In the genomic region with DNA sequence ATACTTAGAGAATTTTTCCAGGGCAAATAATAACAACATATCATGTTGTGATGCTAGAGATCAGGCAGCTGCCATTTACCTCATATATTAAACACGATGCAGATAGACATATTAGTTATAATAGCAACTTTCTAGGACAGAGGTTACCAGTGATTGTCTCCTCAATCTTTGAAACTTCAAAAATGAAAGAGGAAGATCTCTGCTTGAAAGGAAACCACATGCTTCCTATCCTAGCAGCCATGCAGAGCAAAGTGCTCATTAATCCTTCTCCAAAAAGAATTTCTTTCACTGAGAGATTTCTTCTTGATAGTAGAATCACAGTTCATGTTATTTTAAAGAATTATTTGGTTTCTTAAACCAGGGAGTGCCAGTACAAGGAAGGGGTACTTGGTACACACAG, we compare ENCODE assay signal across 17 cellular contexts.
DNase-seq lines count a peak whose midpoint lies in the region; ATAC-seq and TF ChIP-seq lines count a peak whose summit lies in the region.
"Had no signal": no experiment of that assay in that cellular context is flagged by ENCODE, and none has a peak within 500 bp of the region (broad histone marks: within the 10 kb centered on the region; RNA-seq: fewer than 3 reads in every experiment).

No MANE protein-coding gene starts in this region.

- TF ChIP-seq CTCF in OCI-LY3 (IDR thresholded peaks at IDR 0.05; ENCODE audit: low read depth, low read length), result no peak
- TF ChIP-seq CTCF in dorsolateral prefrontal cortex (IDR thresholded peaks at IDR 0.05 in 54 of 56, conservative IDR thresholded peaks at IDR 0.05 in 2 of 56; ENCODE audit: low read depth in 1 of 56, partially characterized antibody in 56 of 56), result no peak

- no peaks in the 10 kb centered on the region for H4K20me1 ChIP-seq in BLaER1
- no peaks in the 10 kb centered on the region for H4K20me1 ChIP-seq in OCI-LY3 (ENCODE audit: insufficient read depth, low read length)

- no peaks in the 10 kb centered on the region for H3K27me3 ChIP-seq in BLaER1
- H3K27me3 ChIP-seq in OCI-LY3 (ENCODE audit: low read depth, low read length), result no peaks in the 10 kb centered on the region
- no peaks in the 10 kb centered on the region for H3K27me3 ChIP-seq in dorsolateral prefrontal cortex

- no peak overlapping the region for H3K27ac ChIP-seq in BLaER1
- no peak overlapping the region for H3K27ac ChIP-seq in OCI-LY3 (ENCODE audit: low read length)
- H3K27ac ChIP-seq in dorsolateral prefrontal cortex, result no peak overlapping the region

- intact Hi-C loops in dorsolateral prefrontal cortex (cut with DNase I), result no loop called here

- H3K9ac ChIP-seq in BLaER1, result no peak overlapping the region
- H3K9ac ChIP-seq in OCI-LY3 (ENCODE audit: low read length), result no peak overlapping the region

- no peaks in the 10 kb centered on the region for H3K36me3 ChIP-seq in BLaER1
- no peaks in the 10 kb centered on the region for H3K36me3 ChIP-seq in OCI-LY3 (replicated peaks; ENCODE audit: low read depth, low read length)

- DNase-seq in D341Med (ENCODE audit: low spot score), result no peak
- DNase-seq in NCI-H2171 treated with DMSO at 0.1 percent for 48 hours (lab: John Stamatoyannopoulos, UW), result no peak
- DNase-seq in dorsolateral prefrontal cortex, result no peak
- DNase-seq: CD4-positive, alpha-beta memory T cell; DMS79 treated with DMSO at 0.1 percent for 48 hours; Karpas-422; NCI-H2107; NCI-H446 treated with DMSO at 0.1 percent for 48 hours; NCI-H748 treated with DMSO at 0.1 percent for 48 hours; SHP77 treated with DMSO at 0.1 percent for 48 hours; T-helper 9 cell had no signal

- no peaks in the 10 kb centered on the region for H3K79me2 ChIP-seq in OCI-LY3 (ENCODE audit: low read length)

- H3K4me2 ChIP-seq in BLaER1 (peak overlapping the region; percentile 70), OCI-LY3 (ENCODE audit: low read length) (peak overlapping the region; percentile 12; the same call in 1 of the 2 replicates)

- H3K4me1 ChIP-seq in BLaER1 (peaks cover 19% of the 10 kb centered on the region), OCI-LY3 (ENCODE audit: low read length) (peaks cover 8% of the 10 kb centered on the region)

- H3K9me3 ChIP-seq in BLaER1 (no peaks in the 10 kb centered on the region), OCI-LY3 (ENCODE audit: insufficient read depth, low read length) (no peaks in the 10 kb centered on the region)

- ATAC-seq in GM18868 (IDR thresholded peaks at IDR 0.05; ENCODE audit: unreplicated experiment), result peak; percentile 62
- peak; percentile 61 for ATAC-seq in HG03378 (IDR thresholded peaks at IDR 0.05; ENCODE audit: unreplicated experiment)
- ATAC-seq in GM21825 (IDR thresholded peaks at IDR 0.05; ENCODE audit: unreplicated experiment), result no peak
- ATAC-seq: HCT116 had no signal

- no peak overlapping the region; the same call in 1 of the 2 replicates for H3K4me3 ChIP-seq in BLaER1
- no peak overlapping the region for H3K4me3 ChIP-seq in OCI-LY3 (ENCODE audit: low read length)
- H3K4me3 ChIP-seq in dorsolateral prefrontal cortex, result no peak overlapping the region

- H2AFZ ChIP-seq in OCI-LY3 (ENCODE audit: low read depth, low read length), result no peak overlapping the region
